Comparison of ENCODE assay signal across 8 cellular contexts in the genomic region with DNA sequence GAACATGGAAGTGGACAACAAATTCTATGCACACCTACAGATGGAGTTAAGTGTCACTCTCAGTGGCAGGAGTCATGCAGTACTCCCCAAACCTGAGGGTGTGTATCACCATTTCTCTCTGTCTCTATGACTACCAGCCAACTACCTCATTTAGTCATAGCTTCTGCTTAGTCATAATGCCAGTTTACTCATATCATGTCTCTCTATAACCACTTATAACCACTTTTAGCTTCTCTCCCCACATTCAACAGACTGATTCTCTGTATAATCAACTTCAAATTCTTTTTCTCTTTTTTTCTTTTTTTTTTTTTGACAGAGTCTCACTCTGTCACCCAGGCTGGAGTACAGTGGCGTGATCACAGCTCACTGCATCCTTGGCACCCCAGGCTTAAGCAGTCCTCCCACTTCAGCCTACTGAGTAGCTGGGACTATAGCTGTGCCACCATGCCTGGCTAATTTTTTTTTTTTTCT. TPM values are rescaled to one million over a fixed set of nuclear protein-coding genes. Genes with fewer than 3 reads are reported as not detected.
DNase-seq lines count a peak whose midpoint lies in the region; ATAC-seq and TF ChIP-seq lines count a peak whose summit lies in the region.

No MANE protein-coding gene starts in this region.

- no peaks in the 10 kb centered on the region for H3K27me3 Mint-ChIP-seq in chondrocyte (ENCODE audit: low read depth)

- H3K36me3 Mint-ChIP-seq in chondrocyte (ENCODE audit: low read depth) = no peaks in the 10 kb centered on the region

- peaks cover 0 to 4% (median 0%) of the 10 kb centered on the region in 4 donors for H3K4me1 ChIP-seq in transverse colon

- H3K9me3 Mint-ChIP-seq in chondrocyte (ENCODE audit: low read depth) = no peaks in the 10 kb centered on the region

- intact Hi-C loops in transverse colon (cut with DNase I; ENCODE audit: low total_unique reads) = no loop called here

- TF ChIP-seq EP300 in transverse colon (IDR thresholded peaks at IDR 0.05; ENCODE audit: low read depth) = no peak

- peak; percentile 99 for ATAC-seq in GM19043 (IDR thresholded peaks at IDR 0.05; ENCODE audit: low read depth, unreplicated experiment)
- ATAC-seq in HG03103 (IDR thresholded peaks at IDR 0.05; ENCODE audit: low read depth, unreplicated experiment) = peak; percentile 100

- H3K9me3 ChIP-seq in transverse colon = no peaks in the 10 kb centered on the region

- H3K36me3 ChIP-seq in transverse colon = no peaks in the 10 kb centered on the region

- DNase-seq in AG20443 (ENCODE audit: low spot score) (peak; percentile 79), RPMI7951 (ENCODE audit: low read depth) (peak; percentile 92), chondrocyte (ENCODE audit: low spot score) (no peak), foreskin melanocyte (no peak), transverse colon (no peak)
- DNase-seq in stimulated activated CD4-positive, alpha-beta T cell treated with anti-CD3 and anti-CD28 coated beads, Interleukin-1b, Interleukin-23, amount 100 ng/mL, for 48 hours = peak; percentile 65

- no peak for TF ChIP-seq CTCF in chondrocyte (IDR thresholded peaks at IDR 0.05)
- TF ChIP-seq CTCF in transverse colon (IDR thresholded peaks at IDR 0.05) = no peak

- H3K4me1 Mint-ChIP-seq in chondrocyte (ENCODE audit: low read depth) = peaks cover 10% of the 10 kb centered on the region

- TF ChIP-seq POLR2A in transverse colon (IDR thresholded peaks at IDR 0.05) = no peak

- H3K4me3 Mint-ChIP-seq in chondrocyte (ENCODE audit: unreplicated experiment) = no peak overlapping the region

- H3K27ac Mint-ChIP-seq in chondrocyte (ENCODE audit: unreplicated experiment) = peak overlapping the region; percentile 75

- no peak overlapping the region for H3K27ac ChIP-seq in transverse colon

- 67 to 100% methylated on average over 1 of the region's 1 CpG for WGBS in transverse colon (ENCODE audit: low coverage in 1 of 2), 2 donors

- H3K4me3 ChIP-seq in transverse colon = no peak overlapping the region

- H3K27me3 ChIP-seq in transverse colon = no peaks in the 10 kb centered on the region

- in situ Hi-C loops in transverse colon (cut with MboI; ENCODE audit: low pct_ligation_motif_present in 1 of 4, low pct_unique_long_range_greater_than_20kb in 1 of 4, low sequenced_read_pairs in 3 of 4) = loop anchor here (10.0 to 25.0 kb wide), 3 partner anchors 257 to 410 kb away; no protein-coding TSS in a partner anchor

RNA-seq across cellular contexts. Expression of gene GTF3C6, which starts 13.8 kb away (rescaled TPM):
- 106 and 116 TPM in 2 replicates for total RNA-seq in RPMI7951 (2014; rRNA removed; shearing (Covaris generic))
- 67.5 to 89.4 TPM (median 79.5 TPM) in 3 replicates for total RNA-seq in chondrocyte
- total RNA-seq in transverse colon = 10 to 100 TPM; 13.5 to 53.4 (median 24.6) TPM

RNA-seq across cellular contexts. Expression of gene RPF2, which starts 37.1 kb away (rescaled TPM):
- 55.0 and 66.9 TPM in 2 replicates for total RNA-seq in RPMI7951 (2014; rRNA removed; shearing (Covaris generic))
- total RNA-seq in chondrocyte = 16.9 to 19.4 TPM (median 17.1 TPM) in 3 replicates
- 10 to 100 TPM in 1 of 4 donors, 1 to 10 TPM in 2, not detected in 1; 3.0 to 13.3 (median 6.8) TPM for total RNA-seq in transverse colon

Comparison
In these comparisons a context has a peak if more than half of its experiments do, and no peak if none do; other contexts are left out.
1. DNase-seq: peak in AG20443 (single experiment), RPMI7951 (single experiment) and stimulated activated CD4-positive, alpha-beta T cell treated with anti-CD3 and anti-CD28 coated beads, Interleukin-1b, Interleukin-23, amount 100 ng/mL, for 48 hours (single experiment); none in chondrocyte (single experiment), foreskin melanocyte (single experiment) and transverse colon (single experiment).